2 cellular contexts compared by ENCODE assay signal in genomic region chr16:19094542-19095365, GRCh38.
TF ChIP-seq lines count a peak whose summit lies in the region.

No MANE protein-coding gene starts in this region.

TF ChIP-seq in SK-N-SH, 30 proteins besides CTCF, POLR2A, EP300 and RAD21 (continued from another document):
- no peak for TF ChIP-seq REST (IDR thresholded peaks at IDR 0.05; ENCODE audit: low read depth, low read length)
- TF ChIP-seq RFX5 (IDR thresholded peaks at IDR 0.05; ENCODE audit: low read length): no peak
- no peak for TF ChIP-seq MEF2A (IDR thresholded peaks at IDR 0.05; ENCODE audit: borderline replicate concordance, low read depth)
- TF ChIP-seq SIN3A (IDR thresholded peaks at IDR 0.05; ENCODE audit: borderline replicate concordance, low read depth, low read length): no peak
- TF ChIP-seq GATA2 (CRISPR knock-in tag; IDR thresholded peaks at IDR 0.05): no peak
- TF ChIP-seq TAF1 (IDR thresholded peaks at IDR 0.05; ENCODE audit: borderline replicate concordance, low read depth, low read length): no peak
TF ChIP-seq in SK-N-SH: peak in this region for 0.

TF ChIP-seq in K562, 482 proteins besides CTCF, POLR2A, EP300 and RAD21 (continued from another document and continues in another):
- TF ChIP-seq, protein P1, sequence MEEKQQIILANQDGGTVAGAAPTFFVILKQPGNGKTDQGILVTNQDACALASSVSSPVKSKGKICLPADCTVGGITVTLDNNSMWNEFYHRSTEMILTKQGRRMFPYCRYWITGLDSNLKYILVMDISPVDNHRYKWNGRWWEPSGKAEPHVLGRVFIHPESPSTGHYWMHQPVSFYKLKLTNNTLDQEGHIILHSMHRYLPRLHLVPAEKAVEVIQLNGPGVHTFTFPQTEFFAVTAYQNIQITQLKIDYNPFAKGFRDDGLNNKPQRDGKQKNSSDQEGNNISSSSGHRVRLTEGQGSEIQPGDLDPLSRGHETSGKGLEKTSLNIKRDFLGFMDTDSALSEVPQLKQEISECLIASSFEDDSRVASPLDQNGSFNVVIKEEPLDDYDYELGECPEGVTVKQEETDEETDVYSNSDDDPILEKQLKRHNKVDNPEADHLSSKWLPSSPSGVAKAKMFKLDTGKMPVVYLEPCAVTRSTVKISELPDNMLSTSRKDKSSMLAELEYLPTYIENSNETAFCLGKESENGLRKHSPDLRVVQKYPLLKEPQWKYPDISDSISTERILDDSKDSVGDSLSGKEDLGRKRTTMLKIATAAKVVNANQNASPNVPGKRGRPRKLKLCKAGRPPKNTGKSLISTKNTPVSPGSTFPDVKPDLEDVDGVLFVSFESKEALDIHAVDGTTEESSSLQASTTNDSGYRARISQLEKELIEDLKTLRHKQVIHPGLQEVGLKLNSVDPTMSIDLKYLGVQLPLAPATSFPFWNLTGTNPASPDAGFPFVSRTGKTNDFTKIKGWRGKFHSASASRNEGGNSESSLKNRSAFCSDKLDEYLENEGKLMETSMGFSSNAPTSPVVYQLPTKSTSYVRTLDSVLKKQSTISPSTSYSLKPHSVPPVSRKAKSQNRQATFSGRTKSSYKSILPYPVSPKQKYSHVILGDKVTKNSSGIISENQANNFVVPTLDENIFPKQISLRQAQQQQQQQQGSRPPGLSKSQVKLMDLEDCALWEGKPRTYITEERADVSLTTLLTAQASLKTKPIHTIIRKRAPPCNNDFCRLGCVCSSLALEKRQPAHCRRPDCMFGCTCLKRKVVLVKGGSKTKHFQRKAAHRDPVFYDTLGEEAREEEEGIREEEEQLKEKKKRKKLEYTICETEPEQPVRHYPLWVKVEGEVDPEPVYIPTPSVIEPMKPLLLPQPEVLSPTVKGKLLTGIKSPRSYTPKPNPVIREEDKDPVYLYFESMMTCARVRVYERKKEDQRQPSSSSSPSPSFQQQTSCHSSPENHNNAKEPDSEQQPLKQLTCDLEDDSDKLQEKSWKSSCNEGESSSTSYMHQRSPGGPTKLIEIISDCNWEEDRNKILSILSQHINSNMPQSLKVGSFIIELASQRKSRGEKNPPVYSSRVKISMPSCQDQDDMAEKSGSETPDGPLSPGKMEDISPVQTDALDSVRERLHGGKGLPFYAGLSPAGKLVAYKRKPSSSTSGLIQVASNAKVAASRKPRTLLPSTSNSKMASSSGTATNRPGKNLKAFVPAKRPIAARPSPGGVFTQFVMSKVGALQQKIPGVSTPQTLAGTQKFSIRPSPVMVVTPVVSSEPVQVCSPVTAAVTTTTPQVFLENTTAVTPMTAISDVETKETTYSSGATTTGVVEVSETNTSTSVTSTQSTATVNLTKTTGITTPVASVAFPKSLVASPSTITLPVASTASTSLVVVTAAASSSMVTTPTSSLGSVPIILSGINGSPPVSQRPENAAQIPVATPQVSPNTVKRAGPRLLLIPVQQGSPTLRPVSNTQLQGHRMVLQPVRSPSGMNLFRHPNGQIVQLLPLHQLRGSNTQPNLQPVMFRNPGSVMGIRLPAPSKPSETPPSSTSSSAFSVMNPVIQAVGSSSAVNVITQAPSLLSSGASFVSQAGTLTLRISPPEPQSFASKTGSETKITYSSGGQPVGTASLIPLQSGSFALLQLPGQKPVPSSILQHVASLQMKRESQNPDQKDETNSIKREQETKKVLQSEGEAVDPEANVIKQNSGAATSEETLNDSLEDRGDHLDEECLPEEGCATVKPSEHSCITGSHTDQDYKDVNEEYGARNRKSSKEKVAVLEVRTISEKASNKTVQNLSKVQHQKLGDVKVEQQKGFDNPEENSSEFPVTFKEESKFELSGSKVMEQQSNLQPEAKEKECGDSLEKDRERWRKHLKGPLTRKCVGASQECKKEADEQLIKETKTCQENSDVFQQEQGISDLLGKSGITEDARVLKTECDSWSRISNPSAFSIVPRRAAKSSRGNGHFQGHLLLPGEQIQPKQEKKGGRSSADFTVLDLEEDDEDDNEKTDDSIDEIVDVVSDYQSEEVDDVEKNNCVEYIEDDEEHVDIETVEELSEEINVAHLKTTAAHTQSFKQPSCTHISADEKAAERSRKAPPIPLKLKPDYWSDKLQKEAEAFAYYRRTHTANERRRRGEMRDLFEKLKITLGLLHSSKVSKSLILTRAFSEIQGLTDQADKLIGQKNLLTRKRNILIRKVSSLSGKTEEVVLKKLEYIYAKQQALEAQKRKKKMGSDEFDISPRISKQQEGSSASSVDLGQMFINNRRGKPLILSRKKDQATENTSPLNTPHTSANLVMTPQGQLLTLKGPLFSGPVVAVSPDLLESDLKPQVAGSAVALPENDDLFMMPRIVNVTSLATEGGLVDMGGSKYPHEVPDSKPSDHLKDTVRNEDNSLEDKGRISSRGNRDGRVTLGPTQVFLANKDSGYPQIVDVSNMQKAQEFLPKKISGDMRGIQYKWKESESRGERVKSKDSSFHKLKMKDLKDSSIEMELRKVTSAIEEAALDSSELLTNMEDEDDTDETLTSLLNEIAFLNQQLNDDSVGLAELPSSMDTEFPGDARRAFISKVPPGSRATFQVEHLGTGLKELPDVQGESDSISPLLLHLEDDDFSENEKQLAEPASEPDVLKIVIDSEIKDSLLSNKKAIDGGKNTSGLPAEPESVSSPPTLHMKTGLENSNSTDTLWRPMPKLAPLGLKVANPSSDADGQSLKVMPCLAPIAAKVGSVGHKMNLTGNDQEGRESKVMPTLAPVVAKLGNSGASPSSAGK (IDR thresholded peaks at IDR 0.05): peak; percentile 28; the same call in 1 of the 2 replicates
- peak; percentile 68 for TF ChIP-seq EP400 (IDR thresholded peaks at IDR 0.05)
- TF ChIP-seq NEUROD1 (IDR thresholded peaks at IDR 0.05; ENCODE audit: borderline replicate concordance, low read depth, low read length, partially characterized antibody): no peak
- peak; percentile 34; the same call in 1 of the 2 replicates for TF ChIP-seq FOXM1 (IDR thresholded peaks at IDR 0.05; ENCODE audit: low read depth)
- no peak for TF ChIP-seq FOXM1 (CRISPR knock-in tag; IDR thresholded peaks at IDR 0.05; ENCODE audit: low read depth)
- TF ChIP-seq, protein P2, sequence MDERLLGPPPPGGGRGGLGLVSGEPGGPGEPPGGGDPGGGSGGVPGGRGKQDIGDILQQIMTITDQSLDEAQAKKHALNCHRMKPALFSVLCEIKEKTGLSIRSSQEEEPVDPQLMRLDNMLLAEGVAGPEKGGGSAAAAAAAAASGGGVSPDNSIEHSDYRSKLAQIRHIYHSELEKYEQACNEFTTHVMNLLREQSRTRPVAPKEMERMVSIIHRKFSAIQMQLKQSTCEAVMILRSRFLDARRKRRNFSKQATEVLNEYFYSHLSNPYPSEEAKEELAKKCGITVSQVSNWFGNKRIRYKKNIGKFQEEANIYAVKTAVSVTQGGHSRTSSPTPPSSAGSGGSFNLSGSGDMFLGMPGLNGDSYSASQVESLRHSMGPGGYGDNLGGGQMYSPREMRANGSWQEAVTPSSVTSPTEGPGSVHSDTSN (CRISPR knock-in tag; IDR thresholded peaks at IDR 0.05; ENCODE audit: low read depth): no peak
- TF ChIP-seq, protein P2 (tag; conservative IDR thresholded peaks at IDR 0.05; ENCODE audit: low read depth): peak; percentile 85
- peak; percentile 17 for TF ChIP-seq DACH1 (IDR thresholded peaks at IDR 0.05; ENCODE audit: partially characterized antibody)
- TF ChIP-seq SPI1 (IDR thresholded peaks at IDR 0.05; ENCODE audit: borderline replicate concordance, low read depth, low read length): peak; percentile 38; the same call in 1 of the 2 replicates
- TF ChIP-seq, protein P3, sequence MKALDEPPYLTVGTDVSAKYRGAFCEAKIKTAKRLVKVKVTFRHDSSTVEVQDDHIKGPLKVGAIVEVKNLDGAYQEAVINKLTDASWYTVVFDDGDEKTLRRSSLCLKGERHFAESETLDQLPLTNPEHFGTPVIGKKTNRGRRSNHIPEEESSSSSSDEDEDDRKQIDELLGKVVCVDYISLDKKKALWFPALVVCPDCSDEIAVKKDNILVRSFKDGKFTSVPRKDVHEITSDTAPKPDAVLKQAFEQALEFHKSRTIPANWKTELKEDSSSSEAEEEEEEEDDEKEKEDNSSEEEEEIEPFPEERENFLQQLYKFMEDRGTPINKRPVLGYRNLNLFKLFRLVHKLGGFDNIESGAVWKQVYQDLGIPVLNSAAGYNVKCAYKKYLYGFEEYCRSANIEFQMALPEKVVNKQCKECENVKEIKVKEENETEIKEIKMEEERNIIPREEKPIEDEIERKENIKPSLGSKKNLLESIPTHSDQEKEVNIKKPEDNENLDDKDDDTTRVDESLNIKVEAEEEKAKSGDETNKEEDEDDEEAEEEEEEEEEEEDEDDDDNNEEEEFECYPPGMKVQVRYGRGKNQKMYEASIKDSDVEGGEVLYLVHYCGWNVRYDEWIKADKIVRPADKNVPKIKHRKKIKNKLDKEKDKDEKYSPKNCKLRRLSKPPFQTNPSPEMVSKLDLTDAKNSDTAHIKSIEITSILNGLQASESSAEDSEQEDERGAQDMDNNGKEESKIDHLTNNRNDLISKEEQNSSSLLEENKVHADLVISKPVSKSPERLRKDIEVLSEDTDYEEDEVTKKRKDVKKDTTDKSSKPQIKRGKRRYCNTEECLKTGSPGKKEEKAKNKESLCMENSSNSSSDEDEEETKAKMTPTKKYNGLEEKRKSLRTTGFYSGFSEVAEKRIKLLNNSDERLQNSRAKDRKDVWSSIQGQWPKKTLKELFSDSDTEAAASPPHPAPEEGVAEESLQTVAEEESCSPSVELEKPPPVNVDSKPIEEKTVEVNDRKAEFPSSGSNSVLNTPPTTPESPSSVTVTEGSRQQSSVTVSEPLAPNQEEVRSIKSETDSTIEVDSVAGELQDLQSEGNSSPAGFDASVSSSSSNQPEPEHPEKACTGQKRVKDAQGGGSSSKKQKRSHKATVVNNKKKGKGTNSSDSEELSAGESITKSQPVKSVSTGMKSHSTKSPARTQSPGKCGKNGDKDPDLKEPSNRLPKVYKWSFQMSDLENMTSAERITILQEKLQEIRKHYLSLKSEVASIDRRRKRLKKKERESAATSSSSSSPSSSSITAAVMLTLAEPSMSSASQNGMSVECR (CRISPR knock-in tag; IDR thresholded peaks at IDR 0.05): 0 out of 2 replicates have a peak, but pooled peaks have one; percentile 19
- no peak for TF ChIP-seq SAP30 (IDR thresholded peaks at IDR 0.05; ENCODE audit: borderline replicate concordance, insufficient read depth, low read depth, low read length, poor library complexity, severe bottlenecking)
- TF ChIP-seq, protein P4, sequence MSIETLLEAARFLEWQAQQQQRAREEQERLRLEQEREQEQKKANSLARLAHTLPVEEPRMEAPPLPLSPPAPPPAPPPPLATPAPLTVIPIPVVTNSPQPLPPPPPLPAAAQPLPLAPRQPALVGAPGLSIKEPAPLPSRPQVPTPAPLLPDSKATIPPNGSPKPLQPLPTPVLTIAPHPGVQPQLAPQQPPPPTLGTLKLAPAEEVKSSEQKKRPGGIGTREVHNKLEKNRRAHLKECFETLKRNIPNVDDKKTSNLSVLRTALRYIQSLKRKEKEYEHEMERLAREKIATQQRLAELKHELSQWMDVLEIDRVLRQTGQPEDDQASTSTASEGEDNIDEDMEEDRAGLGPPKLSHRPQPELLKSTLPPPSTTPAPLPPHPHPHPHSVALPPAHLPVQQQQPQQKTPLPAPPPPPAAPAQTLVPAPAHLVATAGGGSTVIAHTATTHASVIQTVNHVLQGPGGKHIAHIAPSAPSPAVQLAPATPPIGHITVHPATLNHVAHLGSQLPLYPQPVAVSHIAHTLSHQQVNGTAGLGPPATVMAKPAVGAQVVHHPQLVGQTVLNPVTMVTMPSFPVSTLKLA (conservative IDR thresholded peaks at IDR 0.05): peak; percentile 46 to 77; a peak in 2 of 4 replicates
- TF ChIP-seq ZNF121 (CRISPR knock-in tag; conservative IDR thresholded peaks at IDR 0.05): peak; percentile 71
- no peak for TF ChIP-seq ZNF518B (CRISPR knock-in tag; IDR thresholded peaks at IDR 0.05)
- TF ChIP-seq ZNF408 (CRISPR knock-in tag; IDR thresholded peaks at IDR 0.05; ENCODE audit: low read depth): no peak
- no peak for TF ChIP-seq ZNF717 (CRISPR knock-in tag; IDR thresholded peaks at IDR 0.05)
- TF ChIP-seq PKNOX1 (IDR thresholded peaks at IDR 0.05): peak; percentile 97
- TF ChIP-seq GABPA (tag; conservative IDR thresholded peaks at IDR 0.05; ENCODE audit: low read depth): peak; percentile 73
- no peak for TF ChIP-seq MED1 (CRISPR knock-in tag; IDR thresholded peaks at IDR 0.05; ENCODE audit: borderline replicate concordance)
- TF ChIP-seq, protein P5, sequence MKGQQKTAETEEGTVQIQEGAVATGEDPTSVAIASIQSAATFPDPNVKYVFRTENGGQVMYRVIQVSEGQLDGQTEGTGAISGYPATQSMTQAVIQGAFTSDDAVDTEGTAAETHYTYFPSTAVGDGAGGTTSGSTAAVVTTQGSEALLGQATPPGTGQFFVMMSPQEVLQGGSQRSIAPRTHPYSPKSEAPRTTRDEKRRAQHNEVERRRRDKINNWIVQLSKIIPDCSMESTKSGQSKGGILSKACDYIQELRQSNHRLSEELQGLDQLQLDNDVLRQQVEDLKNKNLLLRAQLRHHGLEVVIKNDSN (CRISPR knock-in tag; IDR thresholded peaks at IDR 0.05): peak; percentile 36; the same call in 1 of the 2 replicates
